Comparison of ENCODE assay signal across 8 cellular contexts in the genomic region with DNA sequence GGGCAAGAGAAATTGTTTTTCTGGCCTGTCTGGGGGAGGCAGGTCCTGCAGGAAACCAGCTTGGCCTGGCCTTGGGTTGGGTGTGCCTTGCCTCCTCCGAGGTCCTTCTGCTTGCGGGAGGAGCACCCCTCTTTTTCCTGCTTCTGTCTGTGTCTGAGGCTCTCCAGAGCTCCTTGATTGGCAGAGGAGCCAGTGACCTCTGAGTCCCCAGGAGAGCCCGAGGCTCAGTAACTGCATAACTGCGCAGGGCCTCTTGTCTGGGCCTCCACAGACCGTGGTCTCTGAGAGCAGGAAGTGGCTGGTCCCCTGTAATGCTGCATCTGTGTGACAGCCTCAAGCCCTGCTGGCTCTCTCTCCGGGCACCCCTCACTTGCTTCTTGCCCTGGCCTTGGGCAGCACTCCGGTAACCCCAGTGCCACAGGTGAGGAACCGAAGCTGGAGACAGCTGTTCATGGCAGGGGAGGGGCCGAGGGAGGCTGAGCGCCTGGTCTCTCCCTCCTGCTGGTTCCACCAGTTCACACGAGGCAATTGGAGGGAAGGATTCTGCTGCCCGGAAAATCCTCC. TPM values are rescaled to one million over a fixed set of nuclear protein-coding genes. Genes with fewer than 3 reads are reported as not detected.
DNase-seq lines count a peak whose midpoint lies in the region; ATAC-seq, FAIRE-seq and TF ChIP-seq lines count a peak whose summit lies in the region.

No MANE protein-coding gene starts in this region.

- H3K9me3 ChIP-seq in RWPE2 (ENCODE audit: severe bottlenecking) (no peaks in the 10 kb centered on the region), esophagus (ENCODE audit: control insufficient read depth in 2 of 2, insufficient read depth in 1 of 2, low read depth in 1 of 2, low read length in 1 of 2) (no peaks in the 10 kb centered on the region), psoas muscle (no peaks in the 10 kb centered on the region)

- no peak for FAIRE-seq in GM12891 (lab: Jason Lieb, UNC)

- DNase-seq in GM12891 (ENCODE audit: insufficient read length, low spot score) = no peak
- no peak for DNase-seq in RWPE2 (ENCODE audit: low spot score)
- DNase-seq in psoas muscle = no peak
- no peak for DNase-seq in NCI-H1105 (lab: John Stamatoyannopoulos, UW)
- no peak for DNase-seq in NCI-H2107 (lab: John Stamatoyannopoulos, UW)

- H3K4me1 ChIP-seq in RWPE2 (ENCODE audit: insufficient read depth, poor library complexity, severe bottlenecking) (peaks cover 13% of the 10 kb centered on the region), esophagus (ENCODE audit: control insufficient read depth in 2 of 2, insufficient read depth in 2 of 2, low read length in 1 of 2) (peaks cover 21 to 46% of the 10 kb centered on the region in 2 donors), psoas muscle (peaks cover 56% of the 10 kb centered on the region)

- H3K4me3 ChIP-seq in RWPE2 (ENCODE audit: severe bottlenecking) (peak overlapping the region; percentile 62), esophagus (ENCODE audit: low read depth in 1 of 2, low read length in 2 of 2) (peak overlapping the region; percentile 75 to 84), psoas muscle (peak overlapping the region; percentile 87)

- H3K27me3 ChIP-seq in RWPE2 (ENCODE audit: insufficient read depth, poor library complexity, severe bottlenecking) (no peaks in the 10 kb centered on the region), esophagus (ENCODE audit: control insufficient read depth in 1 of 2, insufficient read depth in 2 of 2, low read length in 2 of 2) (no peaks in the 10 kb centered on the region), psoas muscle (ENCODE audit: insufficient read depth in 3 of 3, low read length in 2 of 3) (no peaks in the 10 kb centered on the region)

- TF ChIP-seq CTCF in RWPE2 (IDR thresholded peaks at IDR 0.05; ENCODE audit: poor library complexity, severe bottlenecking) = no peak
- no peak for TF ChIP-seq CTCF in psoas muscle (IDR thresholded peaks at IDR 0.05)

- intact Hi-C loops in psoas muscle (cut with DNase I) = loop anchor here in 1 of 2 donors (5.0 kb wide), 2 partner anchors 107 to 132 kb away; a partner anchor contains a TSS

- H3K27ac ChIP-seq in RWPE2 (ENCODE audit: poor library complexity, severe bottlenecking) (peak overlapping the region; percentile 91), esophagus (ENCODE audit: low read depth in 2 of 2, low read length in 1 of 2) (peak overlapping the region; percentile 96 to 99), psoas muscle (peak overlapping the region; percentile 83)

- 34 to 42% methylated on average over 12 of the region's 12 CpGs for WGBS in esophagus, 2 donors
- WGBS in psoas muscle, 3 donors = 33 to 38% (median 35%) methylated on average over 10 to 12 of the region's 12 CpGs

- TF ChIP-seq POLR2A in GM12891 (IDR thresholded peaks at IDR 0.05; ENCODE audit: low read depth, low read length) = no peak

- H3K36me3 ChIP-seq in RWPE2 (ENCODE audit: low read depth) = peaks cover 9% of the 10 kb centered on the region
- H3K36me3 ChIP-seq in esophagus (ENCODE audit: control insufficient read depth in 2 of 2, insufficient read depth in 2 of 2, low read length in 1 of 2) = peaks cover 0 to 3% of the 10 kb centered on the region in 2 donors
- no peaks in the 10 kb centered on the region for H3K36me3 ChIP-seq in psoas muscle (ENCODE audit: insufficient read depth in 1 of 2, low read depth in 1 of 2)

- no peak for ATAC-seq in RWPE2 (ENCODE audit: low read depth)
- ATAC-seq in psoas muscle = no peak
- ATAC-seq in HG02588 (IDR thresholded peaks at IDR 0.05; ENCODE audit: unreplicated experiment) = no peak
- ATAC-seq in GM21786 (IDR thresholded peaks at IDR 0.05; ENCODE audit: unreplicated experiment) = no peak

TF ChIP-seq in GM12891, 5 proteins besides CTCF, POLR2A, EP300 and RAD21:
- TF ChIP-seq TAF1 (IDR thresholded peaks at IDR 0.05; ENCODE audit: low read depth, low read length) (no peak), SPI1 (IDR thresholded peaks at IDR 0.05; ENCODE audit: low read depth, low read length) (peak; percentile 37)

RNA-seq across cellular contexts. Expression of a gene that starts 1.6 kb away (rescaled TPM):
- polyA plus RNA-seq in GM12891 (2012; ENCODE audit: low read depth, missing spikeins) = 20.2 TPM
- polyA plus RNA-seq in esophagus (10 to 100 TPM; 28.4 to 47.6 TPM), psoas muscle (10 to 100 TPM; 14.9 to 26.4 (median 22.6) TPM)
- 10 to 100 TPM; 15.5 to 32.1 (median 26.8) TPM for total RNA-seq in psoas muscle

RNA-seq across cellular contexts. Expression of a gene that starts 31.1 kb away (rescaled TPM):
- not detected for polyA plus RNA-seq in GM12891 (2012; ENCODE audit: low read depth, missing spikeins)
- polyA plus RNA-seq in esophagus = under 1 TPM; 0.01 to 0.24 TPM
- not detected for total RNA-seq in psoas muscle
- polyA plus RNA-seq in psoas muscle = not detected

RNA-seq across cellular contexts. Expression of a gene that starts 37.7 kb away (rescaled TPM):
- 0.85 TPM for polyA plus RNA-seq in GM12891 (2012; ENCODE audit: low read depth, missing spikeins)
- polyA plus RNA-seq in esophagus (under 1 TPM; 0.11 to 0.16 TPM), psoas muscle (under 1 TPM; 0.06 to 0.38 (median 0.27) TPM)
- total RNA-seq in psoas muscle = under 1 TPM in 3 of 4 donors, not detected in 1; 0.19 to 0.39 (median 0.27) TPM

RNA-seq across cellular contexts. Expression of a gene that starts 40.7 kb away (rescaled TPM):
- 9.0 TPM for polyA plus RNA-seq in GM12891 (2012; ENCODE audit: low read depth, missing spikeins)
- 10 to 100 TPM; 22.8 to 40.1 TPM for polyA plus RNA-seq in esophagus
- total RNA-seq in psoas muscle = 10 to 100 TPM; 18.3 to 26.3 (median 22.0) TPM
- 10 to 100 TPM; 26.5 to 39.9 (median 27.2) TPM for polyA plus RNA-seq in psoas muscle
